Comparison of ENCODE assay signal across 35 cellular contexts in the genomic region with DNA sequence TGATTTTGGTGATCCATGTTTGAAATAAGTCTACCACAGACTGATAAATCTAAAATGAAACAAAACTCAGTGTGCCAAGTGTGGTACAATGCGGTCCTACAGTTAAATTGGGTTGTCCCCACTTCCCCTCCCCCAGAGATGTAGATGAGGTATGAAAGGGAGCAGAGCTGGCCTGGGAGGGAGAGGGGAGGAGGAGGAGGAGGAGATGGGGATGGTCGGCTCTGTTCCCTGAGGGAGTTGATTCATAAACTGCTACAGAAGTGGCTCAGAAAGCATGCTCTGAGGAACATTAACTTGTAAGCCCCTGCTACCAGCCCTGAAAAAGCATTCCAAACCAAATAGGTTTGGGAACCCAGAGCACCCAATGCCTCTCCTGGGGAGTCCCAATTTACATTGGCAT. TPM values are rescaled to one million over a fixed set of nuclear protein-coding genes. Genes with fewer than 3 reads are reported as not detected.
"Had no signal": no experiment of that assay in that cellular context is flagged by ENCODE, and none has a peak within 500 bp of the region (broad histone marks: within the 10 kb centered on the region; RNA-seq: fewer than 3 reads in every experiment).

No MANE protein-coding gene starts in this region.

- H3K4me1 ChIP-seq: colonic mucosa, pancreas had no signal

- H3K4me3 Mint-ChIP-seq: dendritic cell treated with granulocyte-macrophage colony-stimulating factor and Interleukin-4, amounts not matched to agents 40 ng/mL and 50 ng/mL, for 4 days; endodermal cell; memory B cell; natural killer cell; neural crest cell had no signal

- H3K4me3 ChIP-seq: colonic mucosa, gastrocnemius medialis, lung, pancreas, right atrium auricular region, smooth muscle cell, stomach, thyroid gland had no signal

- H3K4me2 ChIP-seq: smooth muscle cell had no signal

- ATAC-seq: esophagus mucosa, gastrocnemius medialis, left lobe of liver, natural killer cell, pancreas, sciatic nerve had no signal

- H3K9me3 ChIP-seq: colonic mucosa, gastrocnemius medialis, neutrophil, pancreas, right atrium auricular region, stomach, thyroid gland had no signal

- H3K27ac ChIP-seq: colonic mucosa, epithelial cell of prostate, gastrocnemius medialis, neutrophil, pancreas, right atrium auricular region, stomach, thyroid gland had no signal

- H3K27me3 ChIP-seq: colonic mucosa, gastrocnemius medialis, neutrophil, pancreas, right atrium auricular region, thyroid gland had no signal

- H3K9me3 Mint-ChIP-seq: memory B cell, natural killer cell, neural crest cell had no signal

- H3K27ac Mint-ChIP-seq: dendritic cell treated with granulocyte-macrophage colony-stimulating factor and Interleukin-4, amounts not matched to agents 40 ng/mL and 50 ng/mL, for 4 days; endodermal cell; memory B cell; natural killer cell; progenitor cell of endocrine pancreas had no signal

- DNase-seq: colonic mucosa; effector CD8-positive, alpha-beta T cell; endodermal cell; foreskin fibroblast; gastrocnemius medialis; head of caudate nucleus; kidney; natural killer cell; pancreas; stimulated activated CD4-positive, alpha-beta T cell treated with anti-CD3 and anti-CD28 coated beads, Interleukin-12 subunit alpha, Interleukin-12 subunit beta, amount 100 ng/mL, for 4 hours; stimulated activated CD4-positive, alpha-beta T cell treated with anti-CD3 and anti-CD28 coated beads, Interleukin-1b, Interleukin-23, amount 100 ng/mL, for 48 hours; stimulated activated CD4-positive, alpha-beta T cell treated with anti-CD3 and anti-CD28 coated beads, Interleukin-4, amount 100 ng/mL, for 1 hour; stimulated activated CD8-positive, alpha-beta memory T cell treated with anti-CD3 and anti-CD28 coated beads, Interleukin-4, amount 100 ng/mL, for 48 hours; stimulated activated naive CD4-positive, alpha-beta T cell treated with Interleukin-2 at 50 U/mL for 16 hours; stomach; thyroid gland; trophoblast cell had no signal

- H3K36me3 Mint-ChIP-seq: memory B cell, natural killer cell had no signal

- H3K4me1 Mint-ChIP-seq: memory B cell, natural killer cell had no signal

- H3K36me3 ChIP-seq: colonic mucosa, gastrocnemius medialis, neutrophil, pancreas, right atrium auricular region, stomach, thyroid gland had no signal

RNA-seq across cellular contexts. Expression of a gene that starts 28.0 kb away (rescaled TPM):
- total RNA-seq: gastrocnemius medialis, glomerular endothelial cell, left lobe of liver, liver, lung, mononuclear cell, natural killer cell, omental fat pad, right atrium auricular region, sciatic nerve, smooth muscle cell, stomach, subcutaneous adipose tissue, thyroid gland had no signal
- polyA plus RNA-seq: liver, smooth muscle cell had no signal

RNA-seq across cellular contexts. Expression of a gene that starts 48.2 kb away (rescaled TPM):
- total RNA-seq: glomerular endothelial cell, kidney, left lobe of liver, liver, mononuclear cell, natural killer cell, sciatic nerve, smooth muscle cell, subcutaneous adipose tissue, ureter had no signal
- polyA plus RNA-seq: liver had no signal
